ENCODE assay signal across 1 cellular context in the genomic region with DNA sequence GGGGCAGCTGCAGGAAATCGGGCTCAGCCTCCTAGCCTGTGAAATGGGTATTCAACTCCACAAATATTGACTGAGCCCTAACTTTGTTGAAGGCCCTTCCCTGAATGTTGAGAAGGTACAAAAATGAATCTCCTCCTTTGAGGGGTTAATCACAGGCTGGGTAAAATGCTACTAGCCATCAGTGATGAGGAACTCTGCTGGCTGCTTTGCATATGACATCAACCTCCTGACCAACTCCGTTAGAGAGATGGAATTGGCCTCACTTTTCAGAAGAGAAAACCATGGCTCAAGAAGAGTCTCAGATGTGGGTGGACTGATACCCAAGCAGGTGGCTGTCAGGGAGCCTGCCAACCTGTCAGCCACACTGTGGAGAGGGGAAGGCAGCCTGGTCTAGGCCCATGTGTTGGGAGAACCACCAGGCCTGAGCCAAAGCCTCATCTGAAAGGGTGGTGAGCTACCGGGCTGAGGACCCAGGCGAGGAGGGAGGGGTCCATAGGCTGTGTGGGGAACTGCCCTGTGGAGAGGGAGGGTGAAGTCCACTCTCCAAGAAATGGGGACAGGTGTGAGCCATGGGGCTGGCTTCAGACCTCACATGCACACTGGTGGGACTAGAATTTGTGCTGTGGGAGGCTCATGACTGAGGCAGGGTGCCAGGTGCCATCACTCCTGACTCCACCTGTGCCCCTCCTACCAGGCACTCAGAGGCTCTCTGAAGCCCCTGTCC.
TF ChIP-seq lines count a peak whose summit lies in the region.

No MANE protein-coding gene starts in this region.

TF ChIP-seq in IMR-90, 13 proteins besides CTCF, POLR2A, EP300 and RAD21:
- TF ChIP-seq, protein P1, sequence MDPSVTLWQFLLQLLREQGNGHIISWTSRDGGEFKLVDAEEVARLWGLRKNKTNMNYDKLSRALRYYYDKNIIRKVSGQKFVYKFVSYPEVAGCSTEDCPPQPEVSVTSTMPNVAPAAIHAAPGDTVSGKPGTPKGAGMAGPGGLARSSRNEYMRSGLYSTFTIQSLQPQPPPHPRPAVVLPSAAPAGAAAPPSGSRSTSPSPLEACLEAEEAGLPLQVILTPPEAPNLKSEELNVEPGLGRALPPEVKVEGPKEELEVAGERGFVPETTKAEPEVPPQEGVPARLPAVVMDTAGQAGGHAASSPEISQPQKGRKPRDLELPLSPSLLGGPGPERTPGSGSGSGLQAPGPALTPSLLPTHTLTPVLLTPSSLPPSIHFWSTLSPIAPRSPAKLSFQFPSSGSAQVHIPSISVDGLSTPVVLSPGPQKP (IDR thresholded peaks at IDR 0.05; ENCODE audit: borderline replicate concordance, low read depth, low read length), result no peak
- TF ChIP-seq MXI1 (IDR thresholded peaks at IDR 0.05; ENCODE audit: borderline replicate concordance, low read depth, low read length), result no peak
- no peak for TF ChIP-seq FOS (IDR thresholded peaks at IDR 0.05; ENCODE audit: low read depth, low read length)
- no peak for TF ChIP-seq RCOR1 (IDR thresholded peaks at IDR 0.05; ENCODE audit: insufficient replicate concordance, low read length)
- TF ChIP-seq MAFK (IDR thresholded peaks at IDR 0.05; ENCODE audit: low read depth, low read length), result no peak
- no peak for TF ChIP-seq CEBPB (IDR thresholded peaks at IDR 0.05; ENCODE audit: low read depth, low read length)
- no peak for TF ChIP-seq MAZ (IDR thresholded peaks at IDR 0.05; ENCODE audit: borderline replicate concordance, low read depth, low read length)
- TF ChIP-seq BHLHE40 (IDR thresholded peaks at IDR 0.05; ENCODE audit: low read depth, low read length), result no peak
- no peak for TF ChIP-seq SMC3 (IDR thresholded peaks at IDR 0.05; ENCODE audit: low read depth, low read length)
- no peak for TF ChIP-seq RFX5 (IDR thresholded peaks at IDR 0.05; ENCODE audit: low read depth, low read length)
- TF ChIP-seq, protein P2, sequence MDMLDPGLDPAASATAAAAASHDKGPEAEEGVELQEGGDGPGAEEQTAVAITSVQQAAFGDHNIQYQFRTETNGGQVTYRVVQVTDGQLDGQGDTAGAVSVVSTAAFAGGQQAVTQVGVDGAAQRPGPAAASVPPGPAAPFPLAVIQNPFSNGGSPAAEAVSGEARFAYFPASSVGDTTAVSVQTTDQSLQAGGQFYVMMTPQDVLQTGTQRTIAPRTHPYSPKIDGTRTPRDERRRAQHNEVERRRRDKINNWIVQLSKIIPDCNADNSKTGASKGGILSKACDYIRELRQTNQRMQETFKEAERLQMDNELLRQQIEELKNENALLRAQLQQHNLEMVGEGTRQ (IDR thresholded peaks at IDR 0.05; ENCODE audit: low read depth, low read length), result no peak
- TF ChIP-seq NFE2L2 (IDR thresholded peaks at IDR 0.05; ENCODE audit: low read depth, low read length), result no peak
- no peak for TF ChIP-seq CHD1 (IDR thresholded peaks at IDR 0.05; ENCODE audit: low read depth, low read length)
